23 cellular contexts compared by ENCODE assay signal in the genomic region with DNA sequence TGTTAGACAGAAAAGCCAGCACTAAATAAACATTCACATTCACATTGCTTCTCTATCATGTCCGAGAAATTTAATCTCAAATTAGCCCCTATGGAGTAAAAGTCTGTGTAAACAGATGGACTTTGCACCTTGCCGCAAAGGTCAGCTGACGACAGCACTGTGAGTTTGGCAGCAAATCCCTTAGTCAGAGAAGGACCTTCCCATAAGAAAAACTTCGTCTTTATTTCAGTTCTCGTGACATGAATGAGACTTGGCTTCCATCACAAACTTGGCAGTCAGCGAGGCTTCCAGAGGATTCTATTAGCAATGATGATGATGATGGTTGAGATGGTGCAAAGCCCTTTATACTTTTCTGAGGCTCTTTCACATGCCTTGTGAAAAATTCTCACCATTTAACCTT.
A peak's percentile ranks its signal among the peaks of the same experiment; 100 is the strongest.
DNase-seq lines count a peak whose midpoint lies in the region; ATAC-seq and TF ChIP-seq lines count a peak whose summit lies in the region.
"Had no signal": no experiment of that assay in that cellular context is flagged by ENCODE, and none has a peak within 500 bp of the region (broad histone marks: within the 10 kb centered on the region; RNA-seq: fewer than 3 reads in every experiment).

No MANE protein-coding gene starts in this region.

- H3K36me3 ChIP-seq in gastrocnemius medialis (no peaks in the 10 kb centered on the region), suprapubic skin (no peaks in the 10 kb centered on the region)
- H3K36me3 ChIP-seq: upper lobe of left lung had no signal

- H3K9me3 ChIP-seq in gastrocnemius medialis, result no peaks in the 10 kb centered on the region
- no peaks in the 10 kb centered on the region for H3K9me3 ChIP-seq in suprapubic skin
- H3K9me3 ChIP-seq: upper lobe of left lung had no signal

- intact Hi-C loops in gastrocnemius medialis (cut with DNase I; ENCODE audit: low total_unique reads), result no loop called here

- TF ChIP-seq CTCF in fibroblast of mammary gland (conservative IDR thresholded peaks at IDR 0.05; ENCODE audit: control insufficient read depth, insufficient read depth, low read depth, low read length) (no peak), gastrocnemius medialis (IDR thresholded peaks at IDR 0.05 in 4 of 5, conservative IDR thresholded peaks at IDR 0.05 in 1 of 5) (no peak), suprapubic skin (IDR thresholded peaks at IDR 0.05) (no peak)

- TF ChIP-seq EP300 in suprapubic skin (IDR thresholded peaks at IDR 0.05), result no peak

- no peaks in the 10 kb centered on the region for H3K27me3 ChIP-seq in gastrocnemius medialis
- no peaks in the 10 kb centered on the region for H3K27me3 ChIP-seq in suprapubic skin
- H3K27me3 ChIP-seq: upper lobe of left lung had no signal

- H3K4me1 ChIP-seq in gastrocnemius medialis (peaks cover 8% of the 10 kb centered on the region in 2 donors), suprapubic skin (no peaks in the 10 kb centered on the region)
- H3K4me1 ChIP-seq: upper lobe of left lung had no signal

- no peak for TF ChIP-seq POLR2A in gastrocnemius medialis (IDR thresholded peaks at IDR 0.05)
- TF ChIP-seq POLR2A in suprapubic skin (IDR thresholded peaks at IDR 0.05), result no peak

- DNase-seq in Caki2 (ENCODE audit: low read depth) (peak; percentile 6), NCI-H460 (ENCODE audit: extremely low read depth, low read depth) (peak; percentile 96), fibroblast of mammary gland (ENCODE audit: low read depth) (peak; percentile 11), renal cortical epithelial cell (ENCODE audit: low read depth) (peak; percentile 72), gastrocnemius medialis (no peak), suprapubic skin (ENCODE audit: low spot score in 2 of 2) (no peak)
- DNase-seq: activated CD4-positive, alpha-beta memory T cell treated with anti-CD3 and anti-CD28 coated beads, Interleukin-2, amount 10 ng/mL, durations not matched to agents 7 days and 5 days; activated T-cell treated with anti-CD3 and anti-CD28 coated beads for 4 hours; dorsolateral prefrontal cortex; erythroblast; foreskin melanocyte; GF-D8; NCI-H1105; NCI-H2081 treated with DMSO at 0.1 percent for 48 hours; NCI-H446 treated with DMSO at 0.1 percent for 48 hours; nephron progenitor cell; posterior cingulate gyrus; stimulated activated CD4-positive, alpha-beta T cell treated with anti-CD3 and anti-CD28 coated beads, Interleukin-2, amount 100 ng/mL, for 48 hours; stimulated activated naive CD8-positive, alpha-beta T cell treated with anti-CD3 and anti-CD28 coated beads, Interleukin-15, amount 100 ng/mL, for 72 hours; upper lobe of left lung had no signal

- in situ Hi-C loops in Caki2 (cut with HindIII; ENCODE audit: low pct_unique_long_range_greater_than_20kb, low sequenced_read_pairs), result no loop called here
- in situ Hi-C loops in gastrocnemius medialis (cut with MboI; ENCODE audit: low sequenced_read_pairs in 4 of 4), result no loop called here

- H3K4me3 ChIP-seq in fibroblast of mammary gland (ENCODE audit: control insufficient read depth, low read depth, low read length), result no peak overlapping the region
- no peak overlapping the region for H3K4me3 ChIP-seq in gastrocnemius medialis
- no peak overlapping the region for H3K4me3 ChIP-seq in suprapubic skin
- H3K4me3 ChIP-seq: dorsolateral prefrontal cortex, upper lobe of left lung had no signal

- H3K27ac ChIP-seq in gastrocnemius medialis (no peak overlapping the region), suprapubic skin (no peak overlapping the region)
- H3K27ac ChIP-seq: upper lobe of left lung had no signal

- WGBS in suprapubic skin, result 89% methylated on average over 6 of the region's 6 CpGs

- ATAC-seq in HG03460 (IDR thresholded peaks at IDR 0.05; ENCODE audit: unreplicated experiment) (no peak), GM18909 (IDR thresholded peaks at IDR 0.05; ENCODE audit: poor library complexity, unreplicated experiment) (no peak), gastrocnemius medialis (no peak)
- ATAC-seq: SK-N-SH treated with all-trans-retinoic acid at 6 μM for 48 hours; stimulated activated naive CD8-positive, alpha-beta T cell treated with anti-CD3 and anti-CD28 coated beads, Interleukin-15, amount 100 ng/mL, for 72 hours had no signal

Comparison
In these comparisons a context has a peak if more than half of its experiments do, and no peak if none do; other contexts are left out.
1. DNase-seq: peak in Caki2 (single experiment), NCI-H460 (single experiment), fibroblast of mammary gland (single experiment) and renal cortical epithelial cell (single experiment); none in gastrocnemius medialis (0 of 2) and suprapubic skin (0 of 2).